7 cellular contexts compared by ENCODE assay signal in the genomic region with DNA sequence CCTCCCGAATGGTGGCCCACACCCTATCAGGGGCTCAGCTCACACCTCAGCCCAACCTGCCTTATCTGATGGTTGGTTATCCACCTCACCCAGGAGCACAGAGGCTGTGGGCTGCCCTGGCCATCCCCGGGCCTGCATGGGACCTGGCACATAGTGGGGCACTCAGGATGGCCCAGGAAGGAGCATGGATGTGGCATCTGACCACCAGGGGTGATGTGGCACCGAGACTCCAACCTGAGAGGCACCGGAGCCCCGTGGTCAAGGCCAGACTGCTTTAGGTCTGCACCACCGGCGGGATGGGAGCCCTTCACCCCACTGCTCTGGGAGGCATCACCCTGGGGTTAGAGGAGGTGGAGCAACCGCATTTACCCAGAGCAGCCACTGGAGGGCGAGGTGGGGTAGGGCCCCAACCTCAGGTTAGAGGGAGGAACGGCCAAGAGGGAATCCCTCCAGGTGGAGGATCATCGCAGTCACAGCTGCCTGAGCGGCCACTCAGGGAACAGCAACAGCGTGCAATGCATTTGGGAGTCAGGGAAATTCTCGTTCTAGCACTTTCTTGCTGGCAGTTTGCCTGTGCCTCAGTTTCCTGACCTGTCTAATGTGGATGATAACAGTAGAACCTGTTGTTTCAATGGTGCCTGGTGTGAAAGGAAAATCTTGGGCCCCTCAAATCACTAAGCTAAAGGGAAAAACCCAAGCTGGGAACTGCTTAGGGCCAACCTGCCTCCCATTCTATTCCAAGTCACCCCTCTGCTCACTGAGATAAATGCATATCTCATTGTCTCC. TPM values are rescaled to one million over a fixed set of nuclear protein-coding genes. Genes with fewer than 3 reads are reported as not detected.
DNase-seq lines count a peak whose midpoint lies in the region; ATAC-seq and TF ChIP-seq lines count a peak whose summit lies in the region.

No MANE protein-coding gene starts in this region.

- peak; percentile 8 for DNase-seq in NCI-H1105 treated with DMSO at 0.1 percent for 48 hours (lab: John Stamatoyannopoulos, UW)
- peak; percentile 28 for DNase-seq in activated T-cell treated with anti-CD3 and anti-CD28 coated beads for 24 hours (ENCODE audit: low read depth)
- DNase-seq in Right ventricle myocardium inferior (ENCODE audit: missing footprints): peak; percentile 62
- no peak for DNase-seq in retinal pigment epithelial cell (ENCODE audit: low read depth)
- DNase-seq in medulla oblongata (ENCODE audit: extremely low spot score): no peak
- no peak for DNase-seq in NCI-H2171 (lab: John Stamatoyannopoulos, UW)

- peak; percentile 71 for TF ChIP-seq CTCF in GM12873 (IDR thresholded peaks at IDR 0.05; ENCODE audit: insufficient read depth, low read depth, low read length, missing control alignments)
- TF ChIP-seq CTCF in retinal pigment epithelial cell (conservative IDR thresholded peaks at IDR 0.05; ENCODE audit: low read depth, low read length): peak; percentile 61

- intact Hi-C loops in Right ventricle myocardium inferior (cut with DNase I): loop anchor here (2.0 kb wide), 1 partner anchor 107 kb away; no protein-coding TSS in a partner anchor

- H3K4me3 ChIP-seq in retinal pigment epithelial cell (ENCODE audit: low read length): no peak overlapping the region

- ATAC-seq in Right ventricle myocardium inferior: peak; percentile 74

RNA-seq across cellular contexts. Expression of a gene that starts 52.9 kb away (rescaled TPM):
- 17.2 TPM for total RNA-seq in Right ventricle myocardium inferior

RNA-seq across cellular contexts. Expression of a gene that starts 55.0 kb away (rescaled TPM):
- total RNA-seq in Right ventricle myocardium inferior: 18.4 TPM

Comparison
In these comparisons a context has a peak if more than half of its experiments do, and no peak if none do; other contexts are left out.
1. DNase-seq: peak in NCI-H1105 treated with DMSO at 0.1 percent for 48 hours (single experiment), activated T-cell treated with anti-CD3 and anti-CD28 coated beads for 24 hours (single experiment) and Right ventricle myocardium inferior (single experiment); none in retinal pigment epithelial cell (single experiment), medulla oblongata (single experiment) and NCI-H2171 (single experiment).